ENCODE assay signal across 18 cellular contexts in the genomic region with DNA sequence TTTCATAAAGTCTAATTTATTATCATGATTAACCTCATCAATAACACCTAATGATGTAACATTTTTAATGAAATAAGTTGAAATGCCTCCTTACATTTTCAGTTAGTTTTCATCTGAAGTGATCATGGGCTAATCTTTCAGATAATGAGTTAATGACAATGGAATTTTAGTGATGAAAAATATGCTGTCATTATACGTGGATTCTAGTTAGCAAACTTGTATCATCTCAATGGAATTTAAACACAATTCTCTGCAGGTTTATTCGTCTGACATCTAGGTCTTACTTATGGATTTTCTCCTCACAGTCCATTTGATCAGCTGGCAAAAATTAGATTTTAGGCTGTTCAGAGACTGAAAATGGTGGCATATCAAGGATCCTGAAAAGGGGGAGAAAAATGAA.
DNase-seq lines count a peak whose midpoint lies in the region; ATAC-seq and TF ChIP-seq lines count a peak whose summit lies in the region.
"Had no signal": no experiment of that assay in that cellular context is flagged by ENCODE, and none has a peak within 500 bp of the region (broad histone marks: within the 10 kb centered on the region; RNA-seq: fewer than 3 reads in every experiment).

No MANE protein-coding gene starts in this region.

- no peak overlapping the region for H3K27ac ChIP-seq in breast epithelium
- H3K27ac ChIP-seq: 22Rv1, right lobe of liver, SJCRH30, thoracic aorta had no signal

- TF ChIP-seq POLR2A in breast epithelium (IDR thresholded peaks at IDR 0.05), result no peak

- H3K27me3 ChIP-seq in breast epithelium (no peaks in the 10 kb centered on the region), adipocyte (replicated peaks; ENCODE audit: control insufficient read depth, insufficient read depth, low read length) (no peaks in the 10 kb centered on the region)
- H3K27me3 ChIP-seq: right lobe of liver, SJCRH30 had no signal

- no peaks in the 10 kb centered on the region for H3K9me3 Mint-ChIP-seq in MCF 10A (ENCODE audit: unreplicated experiment)
- H3K9me3 Mint-ChIP-seq: activated naive CD4-positive, alpha-beta T cell treated with anti-CD3 and anti-CD28 coated beads, Interleukin-2, amount 10 ng/mL, durations not matched to agents 7 days and 5 days had no signal

- intact Hi-C loops in MCF 10A (cut with micrococcal nuclease), result no loop called here
- intact Hi-C loops in breast epithelium (cut with DNase I; ENCODE audit: low total_unique reads), result no loop called here

- TF ChIP-seq CTCF in MCF 10A (IDR thresholded peaks at IDR 0.05; ENCODE audit: unreplicated experiment), result no peak
- no peak for TF ChIP-seq CTCF in breast epithelium (IDR thresholded peaks at IDR 0.05)
- TF ChIP-seq CTCF in fibroblast of villous mesenchyme (IDR thresholded peaks at IDR 0.05; ENCODE audit: insufficient read depth, low read depth, low read length), result no peak

- BruUV-seq in MCF 10A (replicated peaks; lab: Mats Ljungman, UMichigan), result no TSS peak

- H3K4me3 Mint-ChIP-seq in MCF 10A (ENCODE audit: unreplicated experiment), result no peak overlapping the region
- H3K4me3 Mint-ChIP-seq: activated naive CD4-positive, alpha-beta T cell treated with anti-CD3 and anti-CD28 coated beads, Interleukin-2, amount 10 ng/mL, durations not matched to agents 7 days and 5 days had no signal

- H3K27ac Mint-ChIP-seq in MCF 10A (ENCODE audit: low read depth, unreplicated experiment), result peak overlapping the region; percentile 80
- H3K27ac Mint-ChIP-seq: activated naive CD4-positive, alpha-beta T cell treated with anti-CD3 and anti-CD28 coated beads, Interleukin-2, amount 10 ng/mL, durations not matched to agents 7 days and 5 days had no signal

- H3K4me3 ChIP-seq in breast epithelium, result no peak overlapping the region
- no peak overlapping the region for H3K4me3 ChIP-seq in adipocyte (ENCODE audit: low read length)
- H3K4me3 ChIP-seq in fibroblast of villous mesenchyme (ENCODE audit: low read depth, low read length), result no peak overlapping the region
- H3K4me3 ChIP-seq: right lobe of liver, SJCRH30, thoracic aorta had no signal

- H3K4me1 Mint-ChIP-seq in MCF 10A (ENCODE audit: insufficient read depth, unreplicated experiment), result peaks cover 16% of the 10 kb centered on the region
- H3K4me1 Mint-ChIP-seq: activated naive CD4-positive, alpha-beta T cell treated with anti-CD3 and anti-CD28 coated beads, Interleukin-2, amount 10 ng/mL, durations not matched to agents 7 days and 5 days had no signal

- H3K9me3 ChIP-seq in breast epithelium, result no peaks in the 10 kb centered on the region
- no peaks in the 10 kb centered on the region for H3K9me3 ChIP-seq in adipocyte (ENCODE audit: control insufficient read depth, low read length)
- H3K9me3 ChIP-seq: right lobe of liver, SJCRH30, thoracic aorta had no signal

- H3K36me3 Mint-ChIP-seq in MCF 10A (ENCODE audit: insufficient read depth, unreplicated experiment), result no peaks in the 10 kb centered on the region
- H3K36me3 Mint-ChIP-seq: activated naive CD4-positive, alpha-beta T cell treated with anti-CD3 and anti-CD28 coated beads, Interleukin-2, amount 10 ng/mL, durations not matched to agents 7 days and 5 days had no signal

- H3K27me3 Mint-ChIP-seq in MCF 10A (ENCODE audit: insufficient read depth, unreplicated experiment), result no peaks in the 10 kb centered on the region
- H3K27me3 Mint-ChIP-seq: activated naive CD4-positive, alpha-beta T cell treated with anti-CD3 and anti-CD28 coated beads, Interleukin-2, amount 10 ng/mL, durations not matched to agents 7 days and 5 days had no signal

- H3K36me3 ChIP-seq in breast epithelium (no peaks in the 10 kb centered on the region), adipocyte (ENCODE audit: control insufficient read depth, insufficient read depth, low read length, severe bottlenecking) (no peaks in the 10 kb centered on the region)
- H3K36me3 ChIP-seq: right lobe of liver, SJCRH30, thoracic aorta had no signal

- POLR2A ChIA-PET in MCF 10A (lab: Yijun Ruan, JAX), result no interaction called here

- ATAC-seq in HG03175 (IDR thresholded peaks at IDR 0.05; ENCODE audit: unreplicated experiment), result no peak
- ATAC-seq: right lobe of liver had no signal

- CTCF ChIA-PET in MCF 10A (lab: Yijun Ruan, JAX), result no interaction called here

- H3K4me1 ChIP-seq in breast epithelium (no peaks in the 10 kb centered on the region), adipocyte (ENCODE audit: control insufficient read depth, insufficient read depth, low read length) (peaks cover 19% of the 10 kb centered on the region)
- H3K4me1 ChIP-seq: right lobe of liver had no signal

- H3K9ac ChIP-seq in adipocyte (ENCODE audit: low read length), result no peak overlapping the region

- no peak for DNase-seq in MCF 10A (ENCODE audit: unreplicated experiment)
- DNase-seq in breast epithelium (ENCODE audit: low spot score in 2 of 2), result no peak
- peak; percentile 17 for DNase-seq in adipocyte (ENCODE audit: low read depth)
- peak; percentile 22 for DNase-seq in fibroblast of villous mesenchyme (ENCODE audit: low read depth)
- DNase-seq in middle frontal gyrus (ENCODE audit: extremely low spot score, low spot score), result no peak
- no peak for DNase-seq in SIG-M5 treated with dmso at 0.1 percent for 504 hours (lab: John Stamatoyannopoulos, UW; ENCODE audit: unreplicated experiment)
- DNase-seq in NCI-H187 treated with DMSO at 0.1 percent for 48 hours (lab: John Stamatoyannopoulos, UW), result no peak
- DNase-seq: activated CD4-positive, alpha-beta T cell treated with anti-CD3 and anti-CD28 coated beads for 48 hours; activated naive CD4-positive, alpha-beta T cell treated with anti-CD3 and anti-CD28 coated beads, Interleukin-2, amount 10 ng/mL, durations not matched to agents 7 days and 5 days; head of caudate nucleus; islet precursor cell; NK-92 treated with Interleukin-12 subunit alpha and Interleukin-12 subunit beta, amount 100 ng/mL, for 24 hours; right lobe of liver; SJCRH30; stimulated activated CD4-positive, alpha-beta T cell treated with anti-CD3 and anti-CD28 coated beads, Interleukin-4, amount 100 ng/mL, for 24 hours had no signal

Comparison
In these comparisons a context has a peak if more than half of its experiments do, and no peak if none do; other contexts are left out.
1. DNase-seq: peak in adipocyte (single experiment) and fibroblast of villous mesenchyme (single experiment); none in MCF 10A (single experiment), breast epithelium (0 of 2), middle frontal gyrus (single experiment), SIG-M5 treated with dmso at 0.1 percent for 504 hours (single experiment) and NCI-H187 treated with DMSO at 0.1 percent for 48 hours (single experiment).